In the genomic region with DNA sequence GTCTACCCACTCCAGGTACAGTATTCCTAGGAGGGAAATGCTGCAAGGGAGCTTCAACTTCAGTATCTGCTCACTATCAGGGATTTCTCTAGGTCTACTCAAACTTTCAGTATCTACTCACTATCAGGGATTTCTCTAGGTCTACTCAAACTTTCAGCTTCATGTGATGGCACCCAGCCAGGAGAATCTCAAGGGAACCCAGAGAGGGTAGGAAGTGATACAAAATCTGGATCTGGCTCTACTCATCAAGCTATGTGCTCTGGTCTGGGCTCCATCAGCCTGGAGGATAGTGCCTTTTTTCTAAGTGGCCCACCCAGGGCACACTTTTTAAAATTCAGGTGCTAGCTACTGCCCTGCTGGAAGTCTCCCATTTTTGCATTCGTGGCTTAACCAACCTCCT, we compare ENCODE assay signal across 24 cellular contexts.
"Had no signal": no experiment of that assay in that cellular context is flagged by ENCODE, and none has a peak within 500 bp of the region (broad histone marks: within the 10 kb centered on the region; RNA-seq: fewer than 3 reads in every experiment).

No MANE protein-coding gene starts in this region.

- H3K9me3 ChIP-seq: SJSA1 had no signal

- H3K27me3 ChIP-seq: SJSA1 had no signal

- DNase-seq: KBM-7, MM.1S, MV-4-11, NCI-H1092, NCI-H1105 treated with DMSO at 0.1 percent for 48 hours, NCI-H1417 treated with DMSO at 0.1 percent for 48 hours, NCI-H146, NCI-H187 treated with DMSO at 0.1 percent for 48 hours, NCI-H2029 treated with DMSO at 0.1 percent for 48 hours, NCI-H2171, NCI-H226, NCI-H446, NCI-H510A, NCI-H524 treated with DMSO at 0.1 percent for 48 hours, NCI-H69, NCI-H774, Right ventricle myocardium superior, RPMI8226, SIG-M5 had no signal

- H3K36me3 ChIP-seq: SJSA1 had no signal

- H3K4me3 ChIP-seq: SJSA1, SK-N-MC had no signal

- FAIRE-seq: HTR-8/SVneo, RCC 7860 had no signal

- H3K27ac ChIP-seq: HL-60, SJSA1, SK-N-MC had no signal

- H3K4me1 ChIP-seq: SJSA1 had no signal
